16 cellular contexts compared by ENCODE assay signal in genomic region chr20:1892122-1892385, GRCh38. TPM values are rescaled to one million over a fixed set of nuclear protein-coding genes. Genes with fewer than 3 reads are reported as not detected.
DNase-seq lines count a peak whose midpoint lies in the region; ATAC-seq and TF ChIP-seq lines count a peak whose summit lies in the region.
"Had no signal": no experiment of that assay in that cellular context is flagged by ENCODE, and none has a peak within 500 bp of the region (broad histone marks: within the 10 kb centered on the region; RNA-seq: fewer than 3 reads in every experiment).

No MANE protein-coding gene starts in this region.

- H3K27ac ChIP-seq in CD4-positive, alpha-beta T cell (ENCODE audit: low read depth, low read length) = no peak overlapping the region
- H3K27ac ChIP-seq in layer of hippocampus (ENCODE audit: low read depth, low read length) = peak overlapping the region; percentile 14
- H3K27ac ChIP-seq: Peyer's patch had no signal

- H3K27me3 Mint-ChIP-seq in CD4-positive, alpha-beta T cell = peaks cover 75% of the 10 kb centered on the region
- peaks cover 6% of the 10 kb centered on the region for H3K27me3 Mint-ChIP-seq in stimulated activated memory B cell treated with anti-CD40 and anti-IgM and Interleukin-4, amounts not matched to agents 10 μg/mL and 1 μg/mL and 100 μg/mL, for 72 hours
- H3K27me3 Mint-ChIP-seq in glutamatergic neuron (ENCODE audit: unreplicated experiment) = peaks cover 7% of the 10 kb centered on the region
- peaks cover 0 to 7% (median 6%) of the 10 kb centered on the region in 3 donors for H3K27me3 Mint-ChIP-seq in CD14-positive monocyte (ENCODE audit: low read depth in 3 of 3)

- H3K27me3 ChIP-seq in CD4-positive, alpha-beta T cell (ENCODE audit: control insufficient read depth, insufficient read depth, low read length) = peaks cover 62% of the 10 kb centered on the region
- no peaks in the 10 kb centered on the region for H3K27me3 ChIP-seq in layer of hippocampus (ENCODE audit: control insufficient read depth, insufficient read depth, low read length)
- H3K27me3 ChIP-seq: Peyer's patch had no signal

- no peaks in the 10 kb centered on the region for H3K9me3 ChIP-seq in CD4-positive, alpha-beta T cell (ENCODE audit: control insufficient read depth, low read length)
- H3K9me3 ChIP-seq: Peyer's patch had no signal

- no peaks in the 10 kb centered on the region for H3K36me3 Mint-ChIP-seq in CD4-positive, alpha-beta T cell (ENCODE audit: low read depth)
- H3K36me3 Mint-ChIP-seq in stimulated activated memory B cell treated with anti-CD40 and anti-IgM and Interleukin-4, amounts not matched to agents 10 μg/mL and 1 μg/mL and 100 μg/mL, for 72 hours = peaks cover 49% of the 10 kb centered on the region
- H3K36me3 Mint-ChIP-seq in glutamatergic neuron (ENCODE audit: unreplicated experiment) (no peaks in the 10 kb centered on the region), CD14-positive monocyte (peaks cover 38 to 40% of the 10 kb centered on the region in 2 donors)

- no peak overlapping the region for H3K27ac Mint-ChIP-seq in CD4-positive, alpha-beta T cell
- H3K27ac Mint-ChIP-seq in stimulated activated memory B cell treated with anti-CD40 and anti-IgM and Interleukin-4, amounts not matched to agents 10 μg/mL and 1 μg/mL and 100 μg/mL, for 72 hours = no peak overlapping the region
- H3K27ac Mint-ChIP-seq in glutamatergic neuron (ENCODE audit: unreplicated experiment) (no peak overlapping the region), CD14-positive monocyte (no peak overlapping the region)

- no peak for ATAC-seq in CD4-positive, alpha-beta T cell (ENCODE audit: poor library complexity)
- ATAC-seq in stimulated activated memory B cell treated with anti-CD40 and anti-IgM and Interleukin-4, amounts not matched to agents 10 μg/mL and 1 μg/mL and 100 μg/mL, for 72 hours = no peak
- ATAC-seq: HCT116 had no signal

- no peak for TF ChIP-seq CTCF in CD4-positive, alpha-beta T cell (IDR thresholded peaks at IDR 0.05)
- TF ChIP-seq CTCF in glutamatergic neuron (IDR thresholded peaks at IDR 0.05; ENCODE audit: partially characterized antibody, unreplicated experiment) = no peak
- no peak for TF ChIP-seq CTCF in CD14-positive monocyte (IDR thresholded peaks at IDR 0.05)

- POLR2A ChIA-PET in CD4-positive, alpha-beta T cell (lab: Charles Lee) = no interaction called here

- no peak for DNase-seq in CD4-positive, alpha-beta T cell
- DNase-seq in NCI-H69 (lab: John Stamatoyannopoulos, UW) = peak; percentile 35
- DNase-seq in AML-193 (lab: John Stamatoyannopoulos, UW) = no peak
- no peak for DNase-seq in glutamatergic neuron
- no peak for DNase-seq in CD14-positive monocyte (ENCODE audit: low spot score)
- DNase-seq: COR-L47, DND-41, GDM1, NCI-H1092, NCI-H1694 treated with DMSO at 0.1 percent for 48 hours, NCI-H774, Peyer's patch, SHP77 treated with DMSO at 0.1 percent for 48 hours had no signal

- intact Hi-C loops in CD4-positive, alpha-beta T cell (cut with DNase I, micrococcal nuclease) = no loop called here
- intact Hi-C loops in CD14-positive monocyte (cut with micrococcal nuclease) = loop anchor here (5.0 to 10.0 kb wide), 2 partner anchors 53 to 70 kb away; no protein-coding TSS in a partner anchor

- peaks cover 4% of the 10 kb centered on the region for H3K4me1 Mint-ChIP-seq in CD4-positive, alpha-beta T cell (ENCODE audit: low read depth)
- peaks cover 46% of the 10 kb centered on the region for H3K4me1 Mint-ChIP-seq in stimulated activated memory B cell treated with anti-CD40 and anti-IgM and Interleukin-4, amounts not matched to agents 10 μg/mL and 1 μg/mL and 100 μg/mL, for 72 hours
- H3K4me1 Mint-ChIP-seq in glutamatergic neuron (ENCODE audit: low read depth, unreplicated experiment) (peaks cover 4% of the 10 kb centered on the region), CD14-positive monocyte (peaks cover 76% of the 10 kb centered on the region)

- CTCF ChIA-PET in CD4-positive, alpha-beta T cell (lab: Charles Lee) = no interaction called here

- peak overlapping the region; percentile 36 for H3K4me3 Mint-ChIP-seq in CD4-positive, alpha-beta T cell
- H3K4me3 Mint-ChIP-seq in stimulated activated memory B cell treated with anti-CD40 and anti-IgM and Interleukin-4, amounts not matched to agents 10 μg/mL and 1 μg/mL and 100 μg/mL, for 72 hours = peak overlapping the region; percentile 38
- H3K4me3 Mint-ChIP-seq in glutamatergic neuron (ENCODE audit: unreplicated experiment) = no peak overlapping the region
- H3K4me3 Mint-ChIP-seq in CD14-positive monocyte = peak overlapping the region in 1 of 2 donors; percentile 86

- H3K9me3 Mint-ChIP-seq in CD4-positive, alpha-beta T cell = no peaks in the 10 kb centered on the region
- no peaks in the 10 kb centered on the region for H3K9me3 Mint-ChIP-seq in stimulated activated memory B cell treated with anti-CD40 and anti-IgM and Interleukin-4, amounts not matched to agents 10 μg/mL and 1 μg/mL and 100 μg/mL, for 72 hours
- peaks cover 14% of the 10 kb centered on the region for H3K9me3 Mint-ChIP-seq in glutamatergic neuron (ENCODE audit: unreplicated experiment)
- peaks cover 0 to 2% (median 0%) of the 10 kb centered on the region in 7 donors for H3K9me3 Mint-ChIP-seq in CD14-positive monocyte

RNA-seq across cellular contexts. Expression of gene SIRPA, which starts 3.2 kb away (rescaled TPM):
- under 1 TPM; 0.60 to 0.64 TPM for total RNA-seq in CD4-positive, alpha-beta T cell
- 0.34 TPM for total RNA-seq in glutamatergic neuron (ENCODE audit: unreplicated experiment)
- polyA plus RNA-seq in CD14-positive monocyte = 10 to 100 TPM; 28.4 to 58.3 TPM

Comparison
In these comparisons a context has a peak if more than half of its experiments do, and no peak if none do; other contexts are left out.
1. intact Hi-C loops: an anchor here in CD14-positive monocyte (5.0 to 10.0 kb wide); none called in CD4-positive, alpha-beta T cell.